ENCODE assay signal across 1 cellular context in genomic region chr10:27844223-27844622, GRCh38.
TF ChIP-seq lines count a peak whose summit lies in the region.

No MANE protein-coding gene starts in this region.

TF ChIP-seq in HepG2, 621 proteins besides CTCF, POLR2A, EP300 and RAD21 (continued from another document):
- no peak for TF ChIP-seq AHDC1 (CRISPR knock-in tag; IDR thresholded peaks at IDR 0.05; ENCODE audit: borderline replicate concordance)
- TF ChIP-seq ZSCAN12 (CRISPR knock-in tag; IDR thresholded peaks at IDR 0.05), result no peak
- TF ChIP-seq ZNF746 (CRISPR knock-in tag; IDR thresholded peaks at IDR 0.05), result no peak
- TF ChIP-seq ZNF564 (CRISPR knock-in tag; IDR thresholded peaks at IDR 0.05), result no peak
- no peak for TF ChIP-seq SIX4 (CRISPR knock-in tag; IDR thresholded peaks at IDR 0.05)
- no peak for TF ChIP-seq THRA (CRISPR knock-in tag; IDR thresholded peaks at IDR 0.05; ENCODE audit: borderline replicate concordance)
- TF ChIP-seq KDM4B (CRISPR knock-in tag; IDR thresholded peaks at IDR 0.05), result no peak
- TF ChIP-seq, protein P1, sequence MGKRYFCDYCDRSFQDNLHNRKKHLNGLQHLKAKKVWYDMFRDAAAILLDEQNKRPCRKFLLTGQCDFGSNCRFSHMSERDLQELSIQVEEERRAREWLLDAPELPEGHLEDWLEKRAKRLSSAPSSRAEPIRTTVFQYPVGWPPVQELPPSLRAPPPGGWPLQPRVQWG (CRISPR knock-in tag; IDR thresholded peaks at IDR 0.05; ENCODE audit: borderline replicate concordance, low read depth), result no peak
- TF ChIP-seq IRF2 (CRISPR knock-in tag; IDR thresholded peaks at IDR 0.05), result no peak
- no peak for TF ChIP-seq MAX (IDR thresholded peaks at IDR 0.05)
- no peak for TF ChIP-seq TBP (CRISPR knock-in tag; IDR thresholded peaks at IDR 0.05)
- no peak for TF ChIP-seq HNF1B (CRISPR knock-in tag; IDR thresholded peaks at IDR 0.05)
- TF ChIP-seq KLF9 (CRISPR knock-in tag; IDR thresholded peaks at IDR 0.05; ENCODE audit: low read depth), result no peak
- TF ChIP-seq HOXA9 (CRISPR knock-in tag; IDR thresholded peaks at IDR 0.05; ENCODE audit: borderline replicate concordance), result no peak
